Comparison of ENCODE assay signal across 26 cellular contexts in genomic region chr9:77399964-77400363, GRCh38.
"Had no signal": no experiment of that assay in that cellular context is flagged by ENCODE, and none has a peak within 500 bp of the region (broad histone marks: within the 10 kb centered on the region; RNA-seq: fewer than 3 reads in every experiment).

No MANE protein-coding gene starts in this region.

- H3K9me3 ChIP-seq: colonic mucosa, esophagus squamous epithelium, gastroesophageal sphincter, heart left ventricle, left lung, lower lobe of right lung had no signal

- H3K4me1 Mint-ChIP-seq: endodermal cell, immature natural killer cell had no signal

- H3K9me3 Mint-ChIP-seq: dendritic cell treated with granulocyte-macrophage colony-stimulating factor and Interleukin-4, amounts not matched to agents 40 ng/mL and 50 ng/mL, for 4 days; effector memory CD8-positive, alpha-beta T cell; endodermal cell; immature natural killer cell; naive thymus-derived CD4-positive, alpha-beta T cell had no signal

- FAIRE-seq: endometrium, keratinocyte had no signal

- H3K36me3 ChIP-seq: colonic mucosa, left lung, lower lobe of right lung had no signal

- H3K4me3 Mint-ChIP-seq: dendritic cell treated with granulocyte-macrophage colony-stimulating factor and Interleukin-4, amounts not matched to agents 40 ng/mL and 50 ng/mL, for 4 days; effector memory CD8-positive, alpha-beta T cell; endodermal cell; immature natural killer cell; naive thymus-derived CD4-positive, alpha-beta T cell had no signal

- H3K4me2 ChIP-seq: hepatocyte had no signal

- H3K4me3 ChIP-seq: colonic mucosa, esophagus squamous epithelium, gastroesophageal sphincter, heart left ventricle, hepatocyte, left lung, lower lobe of right lung had no signal

- H3K79me2 ChIP-seq: hepatocyte had no signal

- ATAC-seq: effector memory CD8-positive, alpha-beta T cell; esophagus mucosa; gastroesophageal sphincter; heart left ventricle; left cardiac atrium; left lung; left ventricle myocardium superior; lower lobe of right lung; naive thymus-derived CD4-positive, alpha-beta T cell had no signal

- H3K4me1 ChIP-seq: colonic mucosa, esophagus squamous epithelium, gastroesophageal sphincter, heart left ventricle, left lung, lower lobe of right lung had no signal

- H3K27ac ChIP-seq: colonic mucosa, epithelial cell of prostate, esophagus squamous epithelium, gastroesophageal sphincter, heart left ventricle, hepatocyte, left lung, lower lobe of right lung had no signal

- H3K27ac Mint-ChIP-seq: dendritic cell treated with granulocyte-macrophage colony-stimulating factor and Interleukin-4, amounts not matched to agents 40 ng/mL and 50 ng/mL, for 4 days; effector memory CD8-positive, alpha-beta T cell; endodermal cell; immature natural killer cell; naive thymus-derived CD4-positive, alpha-beta T cell had no signal

- H3K27me3 ChIP-seq: colonic mucosa, esophagus squamous epithelium, gastroesophageal sphincter, heart left ventricle, hepatocyte, left lung had no signal

- H3K27me3 Mint-ChIP-seq: dendritic cell treated with granulocyte-macrophage colony-stimulating factor and Interleukin-4, amounts not matched to agents 40 ng/mL and 50 ng/mL, for 4 days; effector memory CD8-positive, alpha-beta T cell; naive thymus-derived CD4-positive, alpha-beta T cell had no signal

- H2AFZ ChIP-seq: hepatocyte had no signal

- DNase-seq: colonic mucosa; cortex of kidney; effector CD8-positive, alpha-beta T cell; effector memory CD8-positive, alpha-beta T cell; endodermal cell; erythroblast; esophagus squamous epithelium; foreskin fibroblast; foreskin melanocyte; heart left ventricle; hypothalamus; immature natural killer cell; left cardiac atrium; left lung; left ventricle myocardium superior; lower lobe of right lung; mesendoderm; midbrain; naive thymus-derived CD4-positive, alpha-beta T cell had no signal
